ENCODE assay signal across 9 cellular contexts in the genomic region with DNA sequence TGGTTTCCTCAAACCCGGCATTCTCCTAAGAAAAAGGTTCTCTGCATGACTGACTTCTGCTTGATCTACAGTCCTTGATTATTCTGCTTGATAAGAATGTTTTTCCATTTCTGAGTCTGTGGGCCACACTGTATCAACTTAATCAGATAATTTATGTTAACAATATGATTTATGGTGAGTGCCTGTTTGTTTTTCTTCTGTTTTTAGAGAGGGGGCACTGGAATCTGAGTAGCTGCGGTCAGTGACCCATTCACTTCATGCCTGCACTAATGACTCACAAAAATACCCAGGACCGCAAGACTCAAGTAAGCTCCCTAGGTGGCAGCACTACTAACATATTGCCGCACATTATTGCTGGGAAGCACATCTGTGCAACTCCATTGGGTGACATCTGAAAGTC.
DNase-seq lines count a peak whose midpoint lies in the region; ATAC-seq and TF ChIP-seq lines count a peak whose summit lies in the region.
"Had no signal": no experiment of that assay in that cellular context is flagged by ENCODE, and none has a peak within 500 bp of the region (broad histone marks: within the 10 kb centered on the region; RNA-seq: fewer than 3 reads in every experiment).

No MANE protein-coding gene starts in this region.

- no peaks in the 10 kb centered on the region for H3K4me1 ChIP-seq in upper lobe of right lung

- H3K27me3 Mint-ChIP-seq in natural killer cell (ENCODE audit: low read depth in 2 of 2) = no peaks in the 10 kb centered on the region

- H3K27ac ChIP-seq in upper lobe of right lung = no peak overlapping the region
- H3K27ac ChIP-seq: cardiac muscle cell had no signal

- TF ChIP-seq CTCF in GM20000 (IDR thresholded peaks at IDR 0.05; ENCODE audit: extremely low read depth, missing control alignments) (peak; percentile 20), upper lobe of right lung (IDR thresholded peaks at IDR 0.05) (no peak), natural killer cell (IDR thresholded peaks at IDR 0.05) (no peak)

- intact Hi-C loops in upper lobe of right lung (cut with DNase I) (no loop called here), natural killer cell (cut with micrococcal nuclease) (no loop called here)

- ATAC-seq in upper lobe of right lung (peak; percentile 55), natural killer cell (no peak)

- peak; percentile 20 for DNase-seq in CMK (ENCODE audit: low read depth)
- peak; percentile 10 for DNase-seq in GM20000 (ENCODE audit: low spot score)
- DNase-seq in HT-29 (ENCODE audit: low spot score) = peak; percentile 55
- peak; percentile 78 for DNase-seq in astrocyte of the hippocampus (ENCODE audit: low read depth, low spot score)
- no peak for DNase-seq in upper lobe of right lung
- DNase-seq in dermis blood vessel endothelial cell = no peak
- no peak for DNase-seq in NCI-H187 (lab: John Stamatoyannopoulos, UW)
- no peak for DNase-seq in natural killer cell

- H3K4me3 Mint-ChIP-seq in natural killer cell = no peak overlapping the region

- H3K27ac Mint-ChIP-seq in natural killer cell = no peak overlapping the region

- peaks cover 6 to 21% of the 10 kb centered on the region in 2 donors for H3K9me3 Mint-ChIP-seq in natural killer cell

- no peaks in the 10 kb centered on the region for H3K27me3 ChIP-seq in upper lobe of right lung
- H3K27me3 ChIP-seq: cardiac muscle cell had no signal

- no peaks in the 10 kb centered on the region for H3K9me3 ChIP-seq in upper lobe of right lung

- no peaks in the 10 kb centered on the region for H3K36me3 ChIP-seq in upper lobe of right lung
- H3K36me3 ChIP-seq: cardiac muscle cell had no signal

- H3K36me3 Mint-ChIP-seq in natural killer cell = no peaks in the 10 kb centered on the region

- no peak overlapping the region for H3K4me3 ChIP-seq in upper lobe of right lung
- H3K4me3 ChIP-seq: cardiac muscle cell had no signal

- no peaks in the 10 kb centered on the region for H3K4me1 Mint-ChIP-seq in natural killer cell

Comparison
In these comparisons a context has a peak if more than half of its experiments do, and no peak if none do; other contexts are left out.
1. DNase-seq: peak in CMK (single experiment), GM20000 (single experiment), HT-29 (single experiment) and astrocyte of the hippocampus (single experiment); none in upper lobe of right lung (single experiment), dermis blood vessel endothelial cell (single experiment), NCI-H187 (0 of 2) and natural killer cell (single experiment).